ENCODE assay signal across 17 cellular contexts in the genomic region with DNA sequence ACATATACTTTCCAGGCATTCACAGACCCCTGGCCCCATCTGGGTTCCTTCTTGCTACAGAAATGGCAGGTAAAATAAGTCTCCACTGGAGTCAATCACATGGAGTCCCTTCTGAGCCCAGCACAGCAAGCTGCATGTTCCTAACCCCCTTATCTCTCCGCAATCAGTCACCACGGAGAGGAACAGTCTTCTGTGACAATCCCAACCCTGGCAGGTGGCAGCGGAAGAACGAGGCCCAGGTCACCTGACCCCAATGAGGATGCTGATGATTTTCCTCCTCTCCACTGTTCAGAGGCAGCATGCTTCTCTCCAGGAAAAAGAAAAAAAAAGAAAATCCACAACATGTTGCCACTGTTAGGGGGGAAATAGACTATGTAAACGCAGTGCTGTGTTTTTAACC.
"Had no signal": no experiment of that assay in that cellular context is flagged by ENCODE, and none has a peak within 500 bp of the region (broad histone marks: within the 10 kb centered on the region; RNA-seq: fewer than 3 reads in every experiment).

No MANE protein-coding gene starts in this region.

- H3K27ac Mint-ChIP-seq: activated T-helper 1 cell treated with anti-CD3 and anti-CD28 coated beads, Interleukin-12 subunit alpha, Interleukin-12 subunit beta, Interleukin-2, Interleukin-4 antibody, amounts not matched to agents 30 ng/mL and 10 ng/mL and 1 ng/mL, durations not matched to agents 14 hours and 24 hours and 36 hours; progenitor cell of endocrine pancreas; stimulated activated naive B cell treated with anti-CD40 and anti-IgM and Interleukin-4, amounts not matched to agents 10 μg/mL and 1 μg/mL and 100 μg/mL, for 72 hours had no signal

- H3K27me3 ChIP-seq: ascending aorta, gastroesophageal sphincter, neutrophil, right atrium auricular region, tibial artery, uterus had no signal

- H3K36me3 ChIP-seq: ascending aorta, gastroesophageal sphincter, neutrophil, right atrium auricular region, tibial artery, uterus, WERI-Rb-1 had no signal

- H3K9me3 Mint-ChIP-seq: activated naive CD8-positive, alpha-beta T cell treated with anti-CD3 and anti-CD28 coated beads, Interleukin-2, amount 50 U/mL, for 24 hours; activated T-helper 1 cell treated with anti-CD3 and anti-CD28 coated beads, Interleukin-12 subunit alpha, Interleukin-12 subunit beta, Interleukin-2, Interleukin-4 antibody, amounts not matched to agents 30 ng/mL and 10 ng/mL and 1 ng/mL, durations not matched to agents 14 hours and 24 hours and 36 hours; naive B cell; stimulated activated naive B cell treated with anti-CD40 and anti-IgM and Interleukin-4, amounts not matched to agents 10 μg/mL and 1 μg/mL and 100 μg/mL, for 72 hours; T-cell had no signal

- H3K4me1 ChIP-seq: ascending aorta, gastroesophageal sphincter, right atrium auricular region, tibial artery, uterus had no signal

- H3K27ac ChIP-seq: ascending aorta, gastroesophageal sphincter, neutrophil, right atrium auricular region, tibial artery, uterus, WERI-Rb-1 had no signal

- H3K27me3 Mint-ChIP-seq: activated naive CD8-positive, alpha-beta T cell treated with anti-CD3 and anti-CD28 coated beads, Interleukin-2, amount 50 U/mL, for 24 hours; naive B cell; stimulated activated naive B cell treated with anti-CD40 and anti-IgM and Interleukin-4, amounts not matched to agents 10 μg/mL and 1 μg/mL and 100 μg/mL, for 72 hours; T-cell had no signal

- ATAC-seq: activated naive CD8-positive, alpha-beta T cell treated with anti-CD3 and anti-CD28 coated beads, Interleukin-2, amount 50 U/mL, for 24 hours; gastroesophageal sphincter; stimulated activated naive B cell treated with anti-CD40 and anti-IgM and Interleukin-4, amounts not matched to agents 10 μg/mL and 1 μg/mL and 100 μg/mL, for 72 hours; T-cell had no signal

- DNase-seq: activated CD4-positive, alpha-beta T cell treated with anti-CD3 and anti-CD28 coated beads for 48 hours; activated naive CD4-positive, alpha-beta T cell treated with Interleukin-2 at 50 U/mL for 16 hours; activated naive CD8-positive, alpha-beta T cell treated with anti-CD3 and anti-CD28 coated beads, Interleukin-2, amount 50 U/mL, for 24 hours; naive B cell; stimulated activated CD4-positive, alpha-beta T cell treated with anti-CD3 and anti-CD28 coated beads, Interleukin-4, amount 100 ng/mL, for 1 hour; stimulated activated naive B cell treated with anti-CD40 and anti-IgM and Interleukin-4, amounts not matched to agents 10 μg/mL and 1 μg/mL and 100 μg/mL, for 72 hours; T-cell; tibial artery; uterus; WERI-Rb-1 had no signal

- H3K36me3 Mint-ChIP-seq: naive B cell had no signal

- H3K4me3 ChIP-seq: ascending aorta, gastroesophageal sphincter, lung, right atrium auricular region, tibial artery, uterus had no signal

- H3K4me3 Mint-ChIP-seq: activated naive CD8-positive, alpha-beta T cell treated with anti-CD3 and anti-CD28 coated beads, Interleukin-2, amount 50 U/mL, for 24 hours; naive B cell; stimulated activated naive B cell treated with anti-CD40 and anti-IgM and Interleukin-4, amounts not matched to agents 10 μg/mL and 1 μg/mL and 100 μg/mL, for 72 hours had no signal

- H3K9me3 ChIP-seq: ascending aorta, neutrophil, right atrium auricular region, tibial artery, uterus had no signal
